In the genomic region with DNA sequence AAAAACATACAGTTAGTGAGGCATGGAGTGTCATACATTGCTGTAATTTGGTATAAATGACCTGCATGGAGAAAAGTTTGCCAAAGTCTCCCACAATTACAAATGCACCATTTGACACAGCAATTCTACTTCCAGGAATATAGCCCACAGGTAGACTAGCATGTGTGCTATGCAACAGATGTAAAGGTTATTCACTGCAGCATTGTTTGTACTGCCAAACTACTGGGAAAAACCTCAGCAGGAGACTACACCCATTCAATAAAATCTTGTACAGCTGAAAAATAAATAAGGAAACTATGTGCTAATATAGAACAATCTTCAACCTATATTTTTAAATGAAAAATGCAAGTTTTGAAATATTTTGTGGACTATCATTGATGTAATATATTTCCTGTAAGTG, we compare ENCODE assay signal across 14 cellular contexts. TPM values are rescaled to one million over a fixed set of nuclear protein-coding genes. Genes with fewer than 3 reads are reported as not detected.
"Had no signal": no experiment of that assay in that cellular context is flagged by ENCODE, and none has a peak within 500 bp of the region (broad histone marks: within the 10 kb centered on the region; RNA-seq: fewer than 3 reads in every experiment).

No MANE protein-coding gene starts in this region.

RNA-seq across cellular contexts. Expression of a gene that starts 17.8 kb away (rescaled TPM):
- total RNA-seq: activated naive CD4-positive, alpha-beta T cell treated with anti-CD3 and anti-CD28 coated beads for 36 hours; activated naive CD4-positive, alpha-beta T cell treated with anti-CD3 and anti-CD28 coated beads, Interleukin-2, amount 50 U/mL, for 72 hours; activated naive CD8-positive, alpha-beta T cell treated with anti-CD3 and anti-CD28 coated beads for 36 hours; activated T-cell treated with anti-CD3 and anti-CD28 coated beads, Interleukin-2, amount 50 U/mL, for 4 hours; activated T-cell treated with anti-CD3 and anti-CD28 coated beads, Interleukin-2, amount 50 U/mL, for 72 hours; activated T-helper 1 cell treated with anti-CD3 and anti-CD28 coated beads, Interleukin-12 subunit alpha, Interleukin-12 subunit beta, Interleukin-2, Interleukin-4 antibody, amounts not matched to agents 30 ng/mL and 10 ng/mL and 1 ng/mL, durations not matched to agents 14 hours and 24 hours and 36 hours; activated T-helper 2 cell treated with anti-CD3 and anti-CD28 coated beads, Interferon-gamma antibody, Interleukin-2, Interleukin-4, amounts not matched to agents 10 μg/mL and 5 μg/mL and 100 μg/mL, durations not matched to agents 14 hours and 24 hours and 36 hours; ascending aorta; astrocyte; body of pancreas; bronchial epithelial cell; cardiac muscle cell; cerebellum; chondrocyte had no signal
- polyA plus RNA-seq: cardiac muscle cell had no signal
